In genomic region chr10:116272497-116273221, GRCh38 we compare ENCODE assay signal across 8 cellular contexts. TPM values are rescaled to one million over a fixed set of nuclear protein-coding genes. Genes with fewer than 3 reads are reported as not detected.
A peak's percentile ranks its signal among the peaks of the same experiment; 100 is the strongest.
DNase-seq lines count a peak whose midpoint lies in the region; FAIRE-seq and TF ChIP-seq lines count a peak whose summit lies in the region.

TSS of gene GFRA1 (minus strand) at chr10:116273206. CDS start at chr10:116272029, 1,177 bp downstream.

- H3K9me3 Mint-ChIP-seq in endothelial cell (ENCODE audit: unreplicated experiment) = no peaks in the 10 kb centered on the region

- FAIRE-seq in H54 (lab: Jason Lieb, UNC) = no peak

- H2AFZ ChIP-seq in MM.1S (ENCODE audit: low read length) = peak within 1 kb of the TSS; percentile 82

- peak within 1 kb of the TSS; percentile 92 for H3K4me3 Mint-ChIP-seq in endothelial cell (ENCODE audit: unreplicated experiment)

- peak; percentile 37 for DNase-seq in ELF-1 (ENCODE audit: low read depth, low spot score)
- peak; percentile 53 for DNase-seq in MM.1S
- DNase-seq in endothelial cell (ENCODE audit: low spot score) = peak; percentile 29
- DNase-seq in SHP77 treated with DMSO at 0.1 percent for 48 hours (lab: John Stamatoyannopoulos, UW) = no peak
- DNase-seq in AML-193 (lab: John Stamatoyannopoulos, UW) = no peak
- DNase-seq in H54 (ENCODE audit: insufficient read length, low spot score) = no peak
- DNase-seq in NCI-H1048 (lab: John Stamatoyannopoulos, UW) = no peak

- no peaks in the 10 kb centered on the region for H4K20me1 ChIP-seq in MM.1S (ENCODE audit: insufficient read depth, low read length)

- TF ChIP-seq POLR2A in H54 (IDR thresholded peaks at IDR 0.05; ENCODE audit: low read depth, low read length) = no peak

- H3K4me3 ChIP-seq in MM.1S (ENCODE audit: low read length) (peak within 1 kb of the TSS; percentile 74), muscle layer of duodenum (ENCODE audit: low read depth in 1 of 2, low read length in 2 of 2) (peak within 1 kb of the TSS; percentile 56 to 80)

- no peaks in the 10 kb centered on the region for H3K4me1 ChIP-seq in MM.1S (ENCODE audit: low read length)
- H3K4me1 ChIP-seq in muscle layer of duodenum (ENCODE audit: control insufficient read depth in 1 of 2, insufficient read depth in 2 of 2, low read length in 2 of 2) = peaks cover 4 to 24% of the 10 kb centered on the region in 2 donors

- TF ChIP-seq CTCF in MM.1S (IDR thresholded peaks at IDR 0.05; ENCODE audit: low read length) (peak; percentile 36), endothelial cell (IDR thresholded peaks at IDR 0.05; ENCODE audit: unreplicated experiment) (peak; percentile 14)

- peak within 1 kb of the TSS; percentile 80 for H3K4me2 ChIP-seq in MM.1S (ENCODE audit: low read depth, low read length)

- peaks cover 22% of the 10 kb centered on the region for H3K27me3 Mint-ChIP-seq in endothelial cell (ENCODE audit: unreplicated experiment)

- peaks cover 3% of the 10 kb centered on the region for H3K36me3 Mint-ChIP-seq in endothelial cell (ENCODE audit: low read depth, unreplicated experiment)

- H3F3A ChIP-seq in MM.1S (ENCODE audit: insufficient read depth, low read length) = no peaks in the 10 kb centered on the region

- no peaks in the 10 kb centered on the region for H3K36me3 ChIP-seq in MM.1S (replicated peaks; ENCODE audit: insufficient read depth, low read length)
- no peaks in the 10 kb centered on the region for H3K36me3 ChIP-seq in muscle layer of duodenum (ENCODE audit: control insufficient read depth in 1 of 2, insufficient read depth in 2 of 2, low read length in 2 of 2)

- H3K4me1 Mint-ChIP-seq in endothelial cell (ENCODE audit: unreplicated experiment) = peaks cover 8% of the 10 kb centered on the region

- H3K27ac ChIP-seq in MM.1S (ENCODE audit: low read length) (no peak within 1 kb of the TSS; the same call in 1 of the 2 replicates), muscle layer of duodenum (ENCODE audit: low read length) (no peak within 1 kb of the TSS)

- H3K79me2 ChIP-seq in MM.1S (ENCODE audit: low read length) = no peaks in the 10 kb centered on the region

- peak within 1 kb of the TSS; percentile 60; the same call in 1 of the 2 replicates for H3K9ac ChIP-seq in MM.1S (ENCODE audit: low read length)

- H3K9me3 ChIP-seq in MM.1S (replicated peaks; ENCODE audit: insufficient read depth, low read length) = no peaks in the 10 kb centered on the region
- no peaks in the 10 kb centered on the region for H3K9me3 ChIP-seq in muscle layer of duodenum (ENCODE audit: control insufficient read depth in 1 of 2, low read length in 2 of 2)

- no peaks in the 10 kb centered on the region for H3K9me2 ChIP-seq in MM.1S (replicated peaks; ENCODE audit: insufficient read depth, low read length)

- no peak within 1 kb of the TSS for H3K27ac Mint-ChIP-seq in endothelial cell (ENCODE audit: unreplicated experiment)

- H3K27me3 ChIP-seq in MM.1S (replicated peaks; ENCODE audit: insufficient read depth, low read length) = 0 out of 2 replicates have a peak, but pooled peaks cover 3% of the 10 kb centered on the region
- H3K27me3 ChIP-seq in muscle layer of duodenum (ENCODE audit: low read depth, low read length) = peaks cover 21% of the 10 kb centered on the region

RNA-seq across cellular contexts. Expression of gene GFRA1, which starts in this region (rescaled TPM):
- 4.2 TPM for total RNA-seq in endothelial cell (ENCODE audit: unreplicated experiment)

Comparison
In these comparisons a context has a peak if more than half of its experiments do, and no peak if none do; other contexts are left out.
1. DNase-seq: peak in ELF-1 (single experiment), MM.1S (single experiment) and endothelial cell (single experiment); none in SHP77 treated with DMSO at 0.1 percent for 48 hours (single experiment), AML-193 (0 of 2), H54 (single experiment) and NCI-H1048 (single experiment).